In genomic region chr17:44362964-44363612, GRCh38 we compare ENCODE assay signal across 1 cellular context.
TF ChIP-seq lines count a peak whose summit lies in the region.

No MANE protein-coding gene starts in this region.

TF ChIP-seq in IMR-90, 13 proteins besides CTCF, POLR2A, EP300 and RAD21:
- TF ChIP-seq ELK1 (IDR thresholded peaks at IDR 0.05; ENCODE audit: borderline replicate concordance, low read depth, low read length): no peak
- no peak for TF ChIP-seq SMC3 (IDR thresholded peaks at IDR 0.05; ENCODE audit: low read depth, low read length)
